ENCODE assay signal across 23 cellular contexts in genomic region chr19:4699826-4700572, GRCh38.
"Had no signal": no experiment of that assay in that cellular context is flagged by ENCODE, and none has a peak within 500 bp of the region (broad histone marks: within the 10 kb centered on the region; RNA-seq: fewer than 3 reads in every experiment).

No MANE protein-coding gene starts in this region.

- H3K27ac ChIP-seq: ascending aorta, body of pancreas, KMS-11, Peyer's patch had no signal

- H3K9me3 ChIP-seq: ascending aorta, body of pancreas, Peyer's patch had no signal

- H3K9ac ChIP-seq: KMS-11 had no signal

- H3K4me2 ChIP-seq: KMS-11 had no signal

- H3K4me1 ChIP-seq: ascending aorta, body of pancreas, Peyer's patch had no signal

- ATAC-seq: activated CD4-positive, CD25-positive, alpha-beta regulatory T cell treated with anti-CD3 and anti-CD28 coated beads, Interleukin-2, amount 50 U/mL, for 24 hours; activated CD8-positive, alpha-beta memory T cell treated with anti-CD3 and anti-CD28 coated beads, Interleukin-2, amount 10 ng/mL, durations not matched to agents 7 days and 5 days; activated naive CD4-positive, alpha-beta T cell treated with anti-CD3 and anti-CD28 coated beads, Interleukin-2, amount 50 U/mL, for 72 hours; activated naive CD8-positive, alpha-beta T cell treated with anti-CD3 and anti-CD28 coated beads, Interleukin-2, amount 50 U/mL, for 24 hours; body of pancreas had no signal

- H3K27me3 ChIP-seq: ascending aorta, body of pancreas, Peyer's patch had no signal

- H3K4me3 ChIP-seq: ascending aorta, body of pancreas, Peyer's patch had no signal

- DNase-seq: activated CD4-positive, alpha-beta T cell treated with anti-CD3 and anti-CD28 coated beads for 48 hours; activated CD4-positive, alpha-beta T cell treated with anti-CD3 and anti-CD28 coated beads, Interleukin-2, amount 50 U/mL, for 4 hours; activated CD8-positive, alpha-beta memory T cell treated with anti-CD3 and anti-CD28 coated beads, Interleukin-2, amount 10 ng/mL, durations not matched to agents 7 days and 5 days; activated effector memory CD4-positive, alpha-beta T cell treated with Interleukin-2 at 50 U/mL for 16 hours; activated naive CD4-positive, alpha-beta T cell; activated naive CD8-positive, alpha-beta T cell treated with anti-CD3 and anti-CD28 coated beads, Interleukin-2, amount 50 U/mL, for 24 hours; activated T-cell treated with anti-CD3 and anti-CD28 coated beads, Interleukin-2, amount 50 U/mL, for 24 hours; amniotic stem cell; body of pancreas; MV-4-11; NCI-H1092 treated with DMSO at 0.1 percent for 48 hours; NCI-H1417 treated with DMSO at 0.1 percent for 48 hours; NCI-H1694; NCI-H2029; NCI-H2107; NCI-H510A treated with DMSO at 0.1 percent for 48 hours; NCI-H69; Peyer's patch; SHP77 treated with DMSO at 0.1 percent for 48 hours had no signal
